Comparison of ENCODE assay signal across 18 cellular contexts in genomic region chr9:93295031-93295430, GRCh38.
DNase-seq lines count a peak whose midpoint lies in the region; ATAC-seq, FAIRE-seq and TF ChIP-seq lines count a peak whose summit lies in the region.
"Had no signal": no experiment of that assay in that cellular context is flagged by ENCODE, and none has a peak within 500 bp of the region (broad histone marks: within the 10 kb centered on the region; RNA-seq: fewer than 3 reads in every experiment).

No MANE protein-coding gene starts in this region.

- FAIRE-seq in GM12891 (lab: Jason Lieb, UNC): no peak
- FAIRE-seq in H54 (lab: Jason Lieb, UNC): no peak

- no TSS peak for BruUV-seq in Panc1 (replicated peaks; lab: Mats Ljungman, UMichigan)

- no peaks in the 10 kb centered on the region for H3K36me3 ChIP-seq in Panc1 (ENCODE audit: control insufficient read depth, insufficient read depth, low read length)
- H3K36me3 ChIP-seq in heart right ventricle: peaks cover 0 to 12% (median 0%) of the 10 kb centered on the region in 9 donors

- H3K4me1 ChIP-seq in Panc1 (ENCODE audit: control insufficient read depth, insufficient read depth, low read length) (no peaks in the 10 kb centered on the region), heart right ventricle (peaks cover 3 to 38% (median 16%) of the 10 kb centered on the region in 9 donors)
- H3K4me1 ChIP-seq: foreskin keratinocyte had no signal

- no peak overlapping the region for H3K4me3 Mint-ChIP-seq in activated CD4-positive, alpha-beta T cell treated with anti-CD3 and anti-CD28 coated beads, Interleukin-2, amount 10 ng/mL, durations not matched to agents 24 days and 14 days
- H3K4me3 Mint-ChIP-seq: T-cell had no signal

- CTCF ChIA-PET in Panc1 (lab: Charles Lee): interaction anchor here (0.5 kb wide), 1 partner anchor 47 kb away, joined by 4 read pairs; no protein-coding TSS in a partner anchor

- H3K27me3 ChIP-seq in Panc1 (ENCODE audit: control insufficient read depth, insufficient read depth, low read length) (no peaks in the 10 kb centered on the region), heart right ventricle (peaks cover 0 to 4% (median 0%) of the 10 kb centered on the region in 7 donors)

- DNase-seq in GM12891 (ENCODE audit: insufficient read length, low spot score) (peak; percentile 16), Panc1 (ENCODE audit: low read depth, low spot score) (no peak), heart right ventricle (peak in 1 of 2 donors; percentile 34), posterior cingulate gyrus (peak in 7 of 10 donors; percentile 53 to 96 (median 70)), H54 (ENCODE audit: insufficient read length, low spot score) (no peak), HCEC 1CT (no peak)
- no peak for DNase-seq in activated CD4-positive, alpha-beta T cell treated with anti-CD3 and anti-CD28 coated beads, Interleukin-2, amount 10 ng/mL, durations not matched to agents 24 days and 14 days
- DNase-seq: activated T-cell treated with anti-CD3 and anti-CD28 coated beads, Interleukin-2, amount 50 U/mL, for 48 hours; foreskin keratinocyte; NCI-H1417; NCI-H510A; PC-3; stimulated activated CD4-positive, alpha-beta T cell treated with anti-CD3 and anti-CD28 coated beads, Interleukin-2, amount 100 ng/mL, for 24 hours; stimulated activated CD8-positive, alpha-beta memory T cell treated with anti-CD3 and anti-CD28 coated beads, Interleukin-4, amount 100 ng/mL, for 48 hours; T-cell; trophoblast cell had no signal

- H3K9me3 Mint-ChIP-seq in activated CD4-positive, alpha-beta T cell treated with anti-CD3 and anti-CD28 coated beads, Interleukin-2, amount 10 ng/mL, durations not matched to agents 24 days and 14 days: no peaks in the 10 kb centered on the region
- H3K9me3 Mint-ChIP-seq: T-cell had no signal

- no peaks in the 10 kb centered on the region for H3K36me3 Mint-ChIP-seq in activated CD4-positive, alpha-beta T cell treated with anti-CD3 and anti-CD28 coated beads, Interleukin-2, amount 10 ng/mL, durations not matched to agents 24 days and 14 days (ENCODE audit: low read depth)
- H3K36me3 Mint-ChIP-seq: T-cell had no signal

- no peaks in the 10 kb centered on the region for H3K27me3 Mint-ChIP-seq in activated CD4-positive, alpha-beta T cell treated with anti-CD3 and anti-CD28 coated beads, Interleukin-2, amount 10 ng/mL, durations not matched to agents 24 days and 14 days

- H3K9me3 ChIP-seq in Panc1 (ENCODE audit: control insufficient read depth, insufficient read depth, low read depth, low read length) (no peaks in the 10 kb centered on the region), heart right ventricle (no peaks in the 10 kb centered on the region)

- TF ChIP-seq CTCF in Panc1 (IDR thresholded peaks at IDR 0.05): no peak
- TF ChIP-seq CTCF in heart right ventricle (IDR thresholded peaks at IDR 0.05): no peak

- ATAC-seq in Panc1: 0 out of 2 replicates have a peak, but pooled peaks have one; percentile 46
- ATAC-seq in heart right ventricle: peak in 6 of 8 donors; percentile 45 to 76 (median 60)
- ATAC-seq: foreskin keratinocyte, PC-3, T-cell had no signal

- intact Hi-C loops in Panc1 (cut with micrococcal nuclease; ENCODE audit: unreplicated experiment) (no loop called here), heart right ventricle (cut with DNase I) (loop anchor here in 1 of 10 donors (5.0 kb wide), 1 partner anchor 133 kb away; no protein-coding TSS in a partner anchor), posterior cingulate gyrus (cut with DNase I) (no loop called here)
- intact Hi-C loops in activated CD4-positive, alpha-beta T cell treated with anti-CD3 and anti-CD28 coated beads, Interleukin-2, amount 10 ng/mL, durations not matched to agents 24 days and 14 days (cut with micrococcal nuclease): no loop called here

- H3K27ac ChIP-seq in Panc1 (ENCODE audit: low read length) (no peak overlapping the region), heart right ventricle (peak overlapping the region in 1 of 10 donors; percentile 9)
- H3K27ac ChIP-seq: C4-2B, foreskin keratinocyte had no signal

- H3K4me3 ChIP-seq in Panc1 (ENCODE audit: low read depth in 2 of 2, low read length in 2 of 2) (no peak overlapping the region), heart right ventricle (no peak overlapping the region)
- H3K4me3 ChIP-seq: dorsolateral prefrontal cortex had no signal

- peaks cover 2% of the 10 kb centered on the region for H3K4me1 Mint-ChIP-seq in activated CD4-positive, alpha-beta T cell treated with anti-CD3 and anti-CD28 coated beads, Interleukin-2, amount 10 ng/mL, durations not matched to agents 24 days and 14 days

- in situ Hi-C loops in Panc1 (cut with HindIII; ENCODE audit: low pct_unique_long_range_greater_than_20kb, low sequenced_read_pairs): no loop called here

- no peak for TF ChIP-seq POLR2A in GM12891 (IDR thresholded peaks at IDR 0.05; ENCODE audit: low read depth, low read length)
- TF ChIP-seq POLR2A in H54 (IDR thresholded peaks at IDR 0.05; ENCODE audit: low read depth, low read length): no peak

- WGBS in heart right ventricle, 2 donors: 31 to 33% methylated on average over 12 of the region's 12 CpGs

- no peak overlapping the region for H3K27ac Mint-ChIP-seq in activated CD4-positive, alpha-beta T cell treated with anti-CD3 and anti-CD28 coated beads, Interleukin-2, amount 10 ng/mL, durations not matched to agents 24 days and 14 days

- POLR2A ChIA-PET in Panc1 (lab: Charles Lee): no interaction called here

TF ChIP-seq in GM12891, 5 proteins besides CTCF, POLR2A, EP300 and RAD21:
- TF ChIP-seq POU2F2 (IDR thresholded peaks at IDR 0.05; ENCODE audit: low read depth, low read length): no peak
- no peak for TF ChIP-seq POLR2AphosphoS5 (IDR thresholded peaks at IDR 0.05; ENCODE audit: low read depth, low read length)
- no peak for TF ChIP-seq SPI1 (IDR thresholded peaks at IDR 0.05; ENCODE audit: low read depth, low read length)
- no peak for TF ChIP-seq PAX5 (IDR thresholded peaks at IDR 0.05; ENCODE audit: insufficient read depth, low read length, severe bottlenecking)
- TF ChIP-seq TAF1 (IDR thresholded peaks at IDR 0.05; ENCODE audit: low read depth, low read length): no peak

Comparison
In these comparisons a context has a peak if more than half of its experiments do, and no peak if none do; other contexts are left out.
1. DNase-seq: peak in GM12891 (single experiment) and posterior cingulate gyrus (7 of 10); none in Panc1 (single experiment), H54 (single experiment), HCEC 1CT (single experiment) and activated CD4-positive, alpha-beta T cell treated with anti-CD3 and anti-CD28 coated beads, Interleukin-2, amount 10 ng/mL, durations not matched to agents 24 days and 14 days (single experiment).